1 cellular context compared by ENCODE assay signal in the genomic region with DNA sequence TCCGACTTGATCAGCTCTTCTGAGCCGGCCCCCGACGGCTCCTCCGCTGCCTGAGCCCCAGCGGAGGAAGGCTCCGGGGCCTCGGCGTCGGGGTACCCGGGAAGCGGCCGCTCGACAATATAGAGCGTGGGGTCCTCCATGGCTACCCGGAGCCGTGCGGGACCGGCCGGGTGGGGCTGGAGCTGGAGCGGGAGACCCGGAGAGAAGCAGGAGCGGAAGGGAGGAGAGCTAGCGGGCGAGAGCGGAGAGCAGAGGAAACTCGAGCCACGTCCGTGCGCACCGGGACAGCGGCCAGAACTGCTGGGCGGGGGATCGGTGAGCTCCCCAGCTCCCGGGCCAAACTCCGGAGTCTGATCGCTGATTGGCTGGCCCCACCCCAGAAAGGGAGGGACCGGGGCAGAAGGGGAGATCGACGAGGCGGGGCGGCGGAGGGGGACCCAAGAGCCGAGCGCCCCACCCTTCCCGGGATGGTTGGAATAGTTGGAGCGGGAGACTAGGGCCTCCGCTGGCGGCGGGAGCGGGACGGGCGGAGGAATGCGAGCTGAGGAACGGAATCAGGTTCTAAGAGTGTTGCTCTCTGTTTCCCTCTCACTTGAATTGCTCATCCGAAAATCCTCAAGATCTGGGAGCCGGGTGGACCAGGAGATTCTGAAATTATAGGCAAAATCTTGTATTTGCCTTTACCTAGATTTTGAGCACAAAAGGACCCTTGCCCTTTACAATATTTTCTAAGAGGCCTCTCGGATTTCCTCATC.
TF ChIP-seq lines count a peak whose summit lies in the region.

A gene with protein sequence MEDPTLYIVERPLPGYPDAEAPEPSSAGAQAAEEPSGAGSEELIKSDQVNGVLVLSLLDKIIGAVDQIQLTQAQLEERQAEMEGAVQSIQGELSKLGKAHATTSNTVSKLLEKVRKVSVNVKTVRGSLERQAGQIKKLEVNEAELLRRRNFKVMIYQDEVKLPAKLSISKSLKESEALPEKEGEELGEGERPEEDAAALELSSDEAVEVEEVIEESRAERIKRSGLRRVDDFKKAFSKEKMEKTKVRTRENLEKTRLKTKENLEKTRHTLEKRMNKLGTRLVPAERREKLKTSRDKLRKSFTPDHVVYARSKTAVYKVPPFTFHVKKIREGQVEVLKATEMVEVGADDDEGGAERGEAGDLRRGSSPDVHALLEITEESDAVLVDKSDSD (minus strand): TSS at position 299 of the 755 bp plus-strand sequence. CDS start 159 bp downstream, at position 140.

TF ChIP-seq in HEK293, 187 proteins besides CTCF, POLR2A, EP300 and RAD21 (continued from another document and continues in another):
- no peak for TF ChIP-seq ZNF658 (tag by site-specific recombination; IDR thresholded peaks at IDR 0.05)
- TF ChIP-seq ZNF473 (tag by site-specific recombination; IDR thresholded peaks at IDR 0.05): no peak
- TF ChIP-seq KLF10 (tag by site-specific recombination; IDR thresholded peaks at IDR 0.05): peak; percentile 66; the same call in 1 of the 2 replicates
- TF ChIP-seq, protein P1, sequence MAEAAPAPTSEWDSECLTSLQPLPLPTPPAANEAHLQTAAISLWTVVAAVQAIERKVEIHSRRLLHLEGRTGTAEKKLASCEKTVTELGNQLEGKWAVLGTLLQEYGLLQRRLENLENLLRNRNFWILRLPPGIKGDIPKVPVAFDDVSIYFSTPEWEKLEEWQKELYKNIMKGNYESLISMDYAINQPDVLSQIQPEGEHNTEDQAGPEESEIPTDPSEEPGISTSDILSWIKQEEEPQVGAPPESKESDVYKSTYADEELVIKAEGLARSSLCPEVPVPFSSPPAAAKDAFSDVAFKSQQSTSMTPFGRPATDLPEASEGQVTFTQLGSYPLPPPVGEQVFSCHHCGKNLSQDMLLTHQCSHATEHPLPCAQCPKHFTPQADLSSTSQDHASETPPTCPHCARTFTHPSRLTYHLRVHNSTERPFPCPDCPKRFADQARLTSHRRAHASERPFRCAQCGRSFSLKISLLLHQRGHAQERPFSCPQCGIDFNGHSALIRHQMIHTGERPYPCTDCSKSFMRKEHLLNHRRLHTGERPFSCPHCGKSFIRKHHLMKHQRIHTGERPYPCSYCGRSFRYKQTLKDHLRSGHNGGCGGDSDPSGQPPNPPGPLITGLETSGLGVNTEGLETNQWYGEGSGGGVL (tag by site-specific recombination; IDR thresholded peaks at IDR 0.05): peak; percentile 96
- no peak for TF ChIP-seq ZNF626 (tag by site-specific recombination; IDR thresholded peaks at IDR 0.05)
- peak; percentile 69; the same call in 1 of the 2 replicates for TF ChIP-seq ZBTB7A (tag by site-specific recombination; IDR thresholded peaks at IDR 0.05; ENCODE audit: low read depth)
- TF ChIP-seq FEZF1 (tag by site-specific recombination; IDR thresholded peaks at IDR 0.05): no peak
- peak; percentile 44; the same call in 1 of the 2 replicates for TF ChIP-seq ZSCAN18 (tag by site-specific recombination; IDR thresholded peaks at IDR 0.05)
- TF ChIP-seq ZNF140 (tag by site-specific recombination; IDR thresholded peaks at IDR 0.05): no peak
- no peak for TF ChIP-seq ZNF747 (tag by site-specific recombination; IDR thresholded peaks at IDR 0.05)
- no peak for TF ChIP-seq ZSCAN16 (tag by site-specific recombination; IDR thresholded peaks at IDR 0.05)
- TF ChIP-seq ZBTB1 (tag by site-specific recombination; IDR thresholded peaks at IDR 0.05): no peak
- TF ChIP-seq ZNF24 (tag by site-specific recombination; IDR thresholded peaks at IDR 0.05): no peak; the same call in 1 of the 2 replicates
- TF ChIP-seq MEIS1 (CRISPR knock-in tag; IDR thresholded peaks at IDR 0.05; ENCODE audit: borderline replicate concordance): no peak
- TF ChIP-seq ZNF501 (tag by site-specific recombination; IDR thresholded peaks at IDR 0.05): no peak; the same call in none of the 2 replicates
- no peak for TF ChIP-seq ZNF423 (tag by site-specific recombination; IDR thresholded peaks at IDR 0.05)
- TF ChIP-seq, protein P2, sequence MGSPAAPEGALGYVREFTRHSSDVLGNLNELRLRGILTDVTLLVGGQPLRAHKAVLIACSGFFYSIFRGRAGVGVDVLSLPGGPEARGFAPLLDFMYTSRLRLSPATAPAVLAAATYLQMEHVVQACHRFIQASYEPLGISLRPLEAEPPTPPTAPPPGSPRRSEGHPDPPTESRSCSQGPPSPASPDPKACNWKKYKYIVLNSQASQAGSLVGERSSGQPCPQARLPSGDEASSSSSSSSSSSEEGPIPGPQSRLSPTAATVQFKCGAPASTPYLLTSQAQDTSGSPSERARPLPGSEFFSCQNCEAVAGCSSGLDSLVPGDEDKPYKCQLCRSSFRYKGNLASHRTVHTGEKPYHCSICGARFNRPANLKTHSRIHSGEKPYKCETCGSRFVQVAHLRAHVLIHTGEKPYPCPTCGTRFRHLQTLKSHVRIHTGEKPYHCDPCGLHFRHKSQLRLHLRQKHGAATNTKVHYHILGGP (tag by site-specific recombination; IDR thresholded peaks at IDR 0.05): no peak
- no peak for TF ChIP-seq ZNF16 (tag by site-specific recombination; IDR thresholded peaks at IDR 0.05; ENCODE audit: low read depth)
- TF ChIP-seq GFI1B (tag by site-specific recombination; IDR thresholded peaks at IDR 0.05): no peak
- TF ChIP-seq, protein P3, sequence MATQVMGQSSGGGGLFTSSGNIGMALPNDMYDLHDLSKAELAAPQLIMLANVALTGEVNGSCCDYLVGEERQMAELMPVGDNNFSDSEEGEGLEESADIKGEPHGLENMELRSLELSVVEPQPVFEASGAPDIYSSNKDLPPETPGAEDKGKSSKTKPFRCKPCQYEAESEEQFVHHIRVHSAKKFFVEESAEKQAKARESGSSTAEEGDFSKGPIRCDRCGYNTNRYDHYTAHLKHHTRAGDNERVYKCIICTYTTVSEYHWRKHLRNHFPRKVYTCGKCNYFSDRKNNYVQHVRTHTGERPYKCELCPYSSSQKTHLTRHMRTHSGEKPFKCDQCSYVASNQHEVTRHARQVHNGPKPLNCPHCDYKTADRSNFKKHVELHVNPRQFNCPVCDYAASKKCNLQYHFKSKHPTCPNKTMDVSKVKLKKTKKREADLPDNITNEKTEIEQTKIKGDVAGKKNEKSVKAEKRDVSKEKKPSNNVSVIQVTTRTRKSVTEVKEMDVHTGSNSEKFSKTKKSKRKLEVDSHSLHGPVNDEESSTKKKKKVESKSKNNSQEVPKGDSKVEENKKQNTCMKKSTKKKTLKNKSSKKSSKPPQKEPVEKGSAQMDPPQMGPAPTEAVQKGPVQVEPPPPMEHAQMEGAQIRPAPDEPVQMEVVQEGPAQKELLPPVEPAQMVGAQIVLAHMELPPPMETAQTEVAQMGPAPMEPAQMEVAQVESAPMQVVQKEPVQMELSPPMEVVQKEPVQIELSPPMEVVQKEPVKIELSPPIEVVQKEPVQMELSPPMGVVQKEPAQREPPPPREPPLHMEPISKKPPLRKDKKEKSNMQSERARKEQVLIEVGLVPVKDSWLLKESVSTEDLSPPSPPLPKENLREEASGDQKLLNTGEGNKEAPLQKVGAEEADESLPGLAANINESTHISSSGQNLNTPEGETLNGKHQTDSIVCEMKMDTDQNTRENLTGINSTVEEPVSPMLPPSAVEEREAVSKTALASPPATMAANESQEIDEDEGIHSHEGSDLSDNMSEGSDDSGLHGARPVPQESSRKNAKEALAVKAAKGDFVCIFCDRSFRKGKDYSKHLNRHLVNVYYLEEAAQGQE (tag by site-specific recombination; IDR thresholded peaks at IDR 0.05): peak; percentile 82
- TF ChIP-seq ZNF660 (tag by site-specific recombination; IDR thresholded peaks at IDR 0.05): 0 out of 2 replicates have a peak, but pooled peaks have one; percentile 59
- TF ChIP-seq ZBTB26 (tag by site-specific recombination; optimal IDR thresholded peaks at IDR 0.05): peak; percentile 58
- TF ChIP-seq ZNF132 (tag by site-specific recombination; IDR thresholded peaks at IDR 0.05; ENCODE audit: borderline replicate concordance): no peak
- TF ChIP-seq ZNF623 (tag by site-specific recombination; IDR thresholded peaks at IDR 0.05): no peak; the same call in 1 of the 2 replicates
- TF ChIP-seq ZFP37 (tag by site-specific recombination; IDR thresholded peaks at IDR 0.05): no peak
- peak; percentile 72; the same call in 1 of the 2 replicates for TF ChIP-seq MZF1 (tag by site-specific recombination; IDR thresholded peaks at IDR 0.05; ENCODE audit: borderline replicate concordance)
- no peak for TF ChIP-seq TRIM28 (IDR thresholded peaks at IDR 0.05; ENCODE audit: borderline replicate concordance, low read length)
- peak; percentile 98 for TF ChIP-seq SP2 (tag by site-specific recombination; IDR thresholded peaks at IDR 0.05)
- peak; percentile 62 for TF ChIP-seq ZSCAN30 (tag by site-specific recombination; IDR thresholded peaks at IDR 0.05)
- peak; percentile 33; the same call in 1 of the 2 replicates for TF ChIP-seq ZFHX2 (tag by site-specific recombination; conservative IDR thresholded peaks at IDR 0.05)
- no peak for TF ChIP-seq ZSCAN23 (tag by site-specific recombination; IDR thresholded peaks at IDR 0.05)
- TF ChIP-seq ZNF274 (IDR thresholded peaks at IDR 0.05; ENCODE audit: low read length): no peak
- no peak for TF ChIP-seq ZNF274 (tag by site-specific recombination; IDR thresholded peaks at IDR 0.05; ENCODE audit: borderline replicate concordance)
- TF ChIP-seq, protein P4, sequence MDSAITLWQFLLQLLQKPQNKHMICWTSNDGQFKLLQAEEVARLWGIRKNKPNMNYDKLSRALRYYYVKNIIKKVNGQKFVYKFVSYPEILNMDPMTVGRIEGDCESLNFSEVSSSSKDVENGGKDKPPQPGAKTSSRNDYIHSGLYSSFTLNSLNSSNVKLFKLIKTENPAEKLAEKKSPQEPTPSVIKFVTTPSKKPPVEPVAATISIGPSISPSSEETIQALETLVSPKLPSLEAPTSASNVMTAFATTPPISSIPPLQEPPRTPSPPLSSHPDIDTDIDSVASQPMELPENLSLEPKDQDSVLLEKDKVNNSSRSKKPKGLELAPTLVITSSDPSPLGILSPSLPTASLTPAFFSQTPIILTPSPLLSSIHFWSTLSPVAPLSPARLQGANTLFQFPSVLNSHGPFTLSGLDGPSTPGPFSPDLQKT (IDR thresholded peaks at IDR 0.05; ENCODE audit: borderline replicate concordance, low read depth, low read length): no peak
- no peak for TF ChIP-seq ZFP41 (tag by site-specific recombination; IDR thresholded peaks at IDR 0.05; ENCODE audit: borderline replicate concordance)
- no peak for TF ChIP-seq ZNF112 (tag by site-specific recombination; IDR thresholded peaks at IDR 0.05)
- TF ChIP-seq SP7 (tag by site-specific recombination; IDR thresholded peaks at IDR 0.05): peak; percentile 80
- no peak for TF ChIP-seq ATF2 (tag by site-specific recombination; IDR thresholded peaks at IDR 0.05; ENCODE audit: low read depth)
- 0 out of 2 replicates have a peak, but pooled peaks have one; percentile 41 for TF ChIP-seq ZBTB48 (tag by site-specific recombination; IDR thresholded peaks at IDR 0.05)
- TF ChIP-seq KLF17 (tag by site-specific recombination; IDR thresholded peaks at IDR 0.05): peak; percentile 73
- 0 out of 2 replicates have a peak, but pooled peaks have one; percentile 24 for TF ChIP-seq OVOL3 (tag by site-specific recombination; IDR thresholded peaks at IDR 0.05)
- peak; percentile 91 for TF ChIP-seq IKZF3 (tag by site-specific recombination; IDR thresholded peaks at IDR 0.05)
- TF ChIP-seq ZSCAN4 (tag by site-specific recombination; IDR thresholded peaks at IDR 0.05): peak; percentile 52
- peak; percentile 60; the same call in 1 of the 2 replicates for TF ChIP-seq KLF9 (tag by site-specific recombination; IDR thresholded peaks at IDR 0.05; ENCODE audit: low read depth)
- peak; percentile 37; the same call in 1 of the 2 replicates for TF ChIP-seq ZNF596 (tag by site-specific recombination; IDR thresholded peaks at IDR 0.05)
- 0 out of 2 replicates have a peak, but pooled peaks have one; percentile 33 for TF ChIP-seq ZXDB (tag by site-specific recombination; IDR thresholded peaks at IDR 0.05)
